In genomic region chr4:1368421-1369090, GRCh38 we compare ENCODE assay signal across 22 cellular contexts. TPM values are rescaled to one million over a fixed set of nuclear protein-coding genes. Genes with fewer than 3 reads are reported as not detected.
DNase-seq lines count a peak whose midpoint lies in the region; ATAC-seq and TF ChIP-seq lines count a peak whose summit lies in the region.
"Had no signal": no experiment of that assay in that cellular context is flagged by ENCODE, and none has a peak within 500 bp of the region (broad histone marks: within the 10 kb centered on the region; RNA-seq: fewer than 3 reads in every experiment).

No MANE protein-coding gene starts in this region.

- TF ChIP-seq CTCF in activated CD8-positive, alpha-beta T cell treated with anti-CD3 and anti-CD28 coated beads for 36 hours (IDR thresholded peaks at IDR 0.05) = no peak
- TF ChIP-seq CTCF in RWPE2 (IDR thresholded peaks at IDR 0.05; ENCODE audit: poor library complexity, severe bottlenecking) (no peak), sigmoid colon (IDR thresholded peaks at IDR 0.05) (no peak)

- H3K27ac Mint-ChIP-seq in activated CD8-positive, alpha-beta T cell treated with anti-CD3 and anti-CD28 coated beads, Interleukin-2, amount 10 ng/mL, durations not matched to agents 7 days and 5 days = no peak overlapping the region
- H3K27ac Mint-ChIP-seq in activated CD8-positive, alpha-beta T cell treated with anti-CD3 and anti-CD28 coated beads for 36 hours = no peak overlapping the region
- H3K27ac Mint-ChIP-seq: activated CD4-positive, alpha-beta memory T cell treated with anti-CD3 and anti-CD28 coated beads for 36 hours; CD4-positive, CD25-positive, alpha-beta regulatory T cell; T-cell had no signal

- no peak for DNase-seq in activated CD8-positive, alpha-beta T cell treated with anti-CD3 and anti-CD28 coated beads, Interleukin-2, amount 10 ng/mL, durations not matched to agents 7 days and 5 days
- DNase-seq in activated CD8-positive, alpha-beta T cell treated with anti-CD3 and anti-CD28 coated beads for 36 hours = no peak
- peak; percentile 40 for DNase-seq in RWPE2 (ENCODE audit: low spot score)
- DNase-seq in left colon = peak; percentile 1 to 22
- peak; percentile 54 for DNase-seq in sigmoid colon
- no peak for DNase-seq in Karpas-422
- DNase-seq in activated CD4-positive, alpha-beta T cell treated with anti-CD3 and anti-CD28 coated beads, Interleukin-2, amount 50 U/mL, for 48 hours = no peak
- no peak for DNase-seq in stimulated activated CD4-positive, alpha-beta T cell treated with anti-CD3 and anti-CD28 coated beads, Interleukin-2, amount 100 ng/mL, for 48 hours
- DNase-seq: activated CD4-positive, alpha-beta memory T cell treated with anti-CD3 and anti-CD28 coated beads for 36 hours; activated T-cell treated with anti-CD3 and anti-CD28 coated beads, Interleukin-2, amount 50 U/mL, for 4 hours; CD4-positive, CD25-positive, alpha-beta regulatory T cell; esophagus squamous epithelium; MM.1S; naive B cell; NCI-H226; stimulated activated naive CD4-positive, alpha-beta T cell; T-cell; trophoblast cell had no signal

- H3K9ac ChIP-seq in Karpas-422 (ENCODE audit: low read length) = no peak overlapping the region

- H3K9me3 Mint-ChIP-seq in activated CD8-positive, alpha-beta T cell treated with anti-CD3 and anti-CD28 coated beads, Interleukin-2, amount 10 ng/mL, durations not matched to agents 7 days and 5 days (ENCODE audit: insufficient read depth) = no peaks in the 10 kb centered on the region
- no peaks in the 10 kb centered on the region for H3K9me3 Mint-ChIP-seq in activated CD8-positive, alpha-beta T cell treated with anti-CD3 and anti-CD28 coated beads for 36 hours
- H3K9me3 Mint-ChIP-seq: activated CD4-positive, alpha-beta memory T cell treated with anti-CD3 and anti-CD28 coated beads for 36 hours; activated T-cell treated with anti-CD3 and anti-CD28 coated beads, Interleukin-2, amount 50 U/mL, for 4 hours; T-cell had no signal

- TF ChIP-seq POLR2A in sigmoid colon (IDR thresholded peaks at IDR 0.05) = no peak

- H3K27me3 ChIP-seq in RWPE2 (ENCODE audit: insufficient read depth, poor library complexity, severe bottlenecking) (no peaks in the 10 kb centered on the region), sigmoid colon (no peaks in the 10 kb centered on the region), Karpas-422 (ENCODE audit: low read length) (no peaks in the 10 kb centered on the region)
- H3K27me3 ChIP-seq: esophagus squamous epithelium had no signal

- no peak overlapping the region for H2AFZ ChIP-seq in Karpas-422 (ENCODE audit: low read length)

- no peaks in the 10 kb centered on the region for H3K9me2 ChIP-seq in Karpas-422 (replicated peaks; ENCODE audit: insufficient read depth, low read length)

- H3K36me3 ChIP-seq in RWPE2 (ENCODE audit: low read depth) (peaks cover 4% of the 10 kb centered on the region), sigmoid colon (peaks cover 0 to 57% (median 10%) of the 10 kb centered on the region in 4 donors), Karpas-422 (ENCODE audit: insufficient read depth, low read length) (no peaks in the 10 kb centered on the region)

- no peak overlapping the region for H3K4me3 Mint-ChIP-seq in activated CD8-positive, alpha-beta T cell treated with anti-CD3 and anti-CD28 coated beads, Interleukin-2, amount 10 ng/mL, durations not matched to agents 7 days and 5 days
- H3K4me3 Mint-ChIP-seq in activated CD8-positive, alpha-beta T cell treated with anti-CD3 and anti-CD28 coated beads for 36 hours = no peak overlapping the region
- H3K4me3 Mint-ChIP-seq: activated CD4-positive, alpha-beta memory T cell treated with anti-CD3 and anti-CD28 coated beads for 36 hours; activated T-cell treated with anti-CD3 and anti-CD28 coated beads, Interleukin-2, amount 50 U/mL, for 4 hours; CD4-positive, CD25-positive, alpha-beta regulatory T cell; naive B cell; T-cell had no signal

- no peaks in the 10 kb centered on the region for H3K79me2 ChIP-seq in Karpas-422 (ENCODE audit: low read length)

- intact Hi-C loops in activated CD8-positive, alpha-beta T cell treated with anti-CD3 and anti-CD28 coated beads for 36 hours (cut with micrococcal nuclease) = no loop called here
- intact Hi-C loops in left colon (cut with DNase I, micrococcal nuclease) = no loop called here
- intact Hi-C loops in sigmoid colon (cut with DNase I) = no loop called here

- H3K4me3 ChIP-seq in RWPE2 (ENCODE audit: severe bottlenecking) = no peak overlapping the region
- H3K4me3 ChIP-seq in sigmoid colon = no peak overlapping the region
- H3K4me3 ChIP-seq in Karpas-422 (ENCODE audit: low read length) = no peak overlapping the region
- H3K4me3 ChIP-seq: esophagus squamous epithelium, psoas muscle had no signal

- H3K4me1 ChIP-seq in RWPE2 (ENCODE audit: insufficient read depth, poor library complexity, severe bottlenecking) (no peaks in the 10 kb centered on the region), sigmoid colon (no peaks in the 10 kb centered on the region), Karpas-422 (ENCODE audit: low read length) (no peaks in the 10 kb centered on the region)
- H3K4me1 ChIP-seq: psoas muscle had no signal

- H3K27ac ChIP-seq in RWPE2 (ENCODE audit: poor library complexity, severe bottlenecking) (no peak overlapping the region), sigmoid colon (no peak overlapping the region), Karpas-422 (ENCODE audit: low read length) (no peak overlapping the region)
- H3K27ac ChIP-seq: esophagus squamous epithelium, psoas muscle, RWPE1 had no signal

- POLR2A ChIA-PET in activated CD8-positive, alpha-beta T cell treated with anti-CD3 and anti-CD28 coated beads, Interleukin-2, amount 10 ng/mL, durations not matched to agents 7 days and 5 days (lab: Charles Lee) = no interaction called here
- POLR2A ChIA-PET in activated CD8-positive, alpha-beta T cell treated with anti-CD3 and anti-CD28 coated beads for 36 hours (lab: Charles Lee) = no interaction called here

- H3K4me2 ChIP-seq in Karpas-422 (ENCODE audit: low read depth, low read length, poor library complexity, severe bottlenecking) = no peak overlapping the region

- CTCF ChIA-PET in activated CD8-positive, alpha-beta T cell treated with anti-CD3 and anti-CD28 coated beads, Interleukin-2, amount 10 ng/mL, durations not matched to agents 7 days and 5 days (lab: Charles Lee) = no interaction called here
- CTCF ChIA-PET in activated CD8-positive, alpha-beta T cell treated with anti-CD3 and anti-CD28 coated beads for 36 hours (lab: Charles Lee) = no interaction called here

- H3K36me3 Mint-ChIP-seq in activated CD8-positive, alpha-beta T cell treated with anti-CD3 and anti-CD28 coated beads, Interleukin-2, amount 10 ng/mL, durations not matched to agents 7 days and 5 days (ENCODE audit: low read depth) = no peaks in the 10 kb centered on the region
- peaks cover 9% of the 10 kb centered on the region for H3K36me3 Mint-ChIP-seq in activated CD8-positive, alpha-beta T cell treated with anti-CD3 and anti-CD28 coated beads for 36 hours (ENCODE audit: low read depth)

- no peaks in the 10 kb centered on the region for H3K4me1 Mint-ChIP-seq in activated CD8-positive, alpha-beta T cell treated with anti-CD3 and anti-CD28 coated beads, Interleukin-2, amount 10 ng/mL, durations not matched to agents 7 days and 5 days (ENCODE audit: low read depth)
- H3K4me1 Mint-ChIP-seq in activated CD8-positive, alpha-beta T cell treated with anti-CD3 and anti-CD28 coated beads for 36 hours (ENCODE audit: low read depth) = no peaks in the 10 kb centered on the region
- H3K4me1 Mint-ChIP-seq: CD4-positive, CD25-positive, alpha-beta regulatory T cell; T-cell had no signal

- no peak for TF ChIP-seq EP300 in sigmoid colon (IDR thresholded peaks at IDR 0.05)

- WGBS in sigmoid colon, 2 donors = 94 to 95% methylated on average over 24 of the region's 24 CpGs

- ATAC-seq in activated CD8-positive, alpha-beta T cell treated with anti-CD3 and anti-CD28 coated beads, Interleukin-2, amount 10 ng/mL, durations not matched to agents 7 days and 5 days = peak; percentile 19
- no peak for ATAC-seq in activated CD8-positive, alpha-beta T cell treated with anti-CD3 and anti-CD28 coated beads for 36 hours
- ATAC-seq in RWPE2 (ENCODE audit: low read depth) = no peak
- ATAC-seq in left colon = peak; percentile 11
- ATAC-seq: activated T-cell treated with anti-CD3 and anti-CD28 coated beads, Interleukin-2, amount 50 U/mL, for 4 hours; psoas muscle; T-cell had no signal

- no peaks in the 10 kb centered on the region for H4K20me1 ChIP-seq in Karpas-422 (ENCODE audit: insufficient read depth, low read depth, low read length)

- H3K27me3 Mint-ChIP-seq in activated CD8-positive, alpha-beta T cell treated with anti-CD3 and anti-CD28 coated beads, Interleukin-2, amount 10 ng/mL, durations not matched to agents 7 days and 5 days (ENCODE audit: low read depth) = no peaks in the 10 kb centered on the region
- H3K27me3 Mint-ChIP-seq in activated CD8-positive, alpha-beta T cell treated with anti-CD3 and anti-CD28 coated beads for 36 hours = no peaks in the 10 kb centered on the region
- H3K27me3 Mint-ChIP-seq: activated CD4-positive, alpha-beta memory T cell treated with anti-CD3 and anti-CD28 coated beads for 36 hours; CD4-positive, CD25-positive, alpha-beta regulatory T cell; naive B cell; T-cell had no signal

- H3K9me3 ChIP-seq in RWPE2 (ENCODE audit: severe bottlenecking) = no peaks in the 10 kb centered on the region
- H3K9me3 ChIP-seq in sigmoid colon = no peaks in the 10 kb centered on the region
- no peaks in the 10 kb centered on the region for H3K9me3 ChIP-seq in Karpas-422 (ENCODE audit: low read length)
- H3K9me3 ChIP-seq: esophagus squamous epithelium, psoas muscle had no signal

RNA-seq across cellular contexts. Expression of gene UVSSA, which starts 21.5 kb away (rescaled TPM):
- 10 to 100 TPM; 16.7 to 17.0 TPM for total RNA-seq in activated CD8-positive, alpha-beta T cell treated with anti-CD3 and anti-CD28 coated beads, Interleukin-2, amount 10 ng/mL, durations not matched to agents 7 days and 5 days
- total RNA-seq in activated CD8-positive, alpha-beta T cell treated with anti-CD3 and anti-CD28 coated beads for 36 hours = 10 to 100 TPM; 18.6 to 20.2 TPM
- total RNA-seq in left colon (10 to 100 TPM; 26.7 to 33.1 TPM), sigmoid colon (10 to 100 TPM in 2 of 4 donors, 1 to 10 TPM in 2; 7.1 to 17.4 (median 10.4) TPM)
- polyA plus RNA-seq in sigmoid colon = 10 to 100 TPM in 1 of 3 donors, 1 to 10 TPM in 2; 1.8 to 18.7 (median 4.6) TPM
- 12.4 and 16.2 TPM in 2 replicates for total RNA-seq in Karpas-422 (2014; rRNA removed; shearing (Covaris generic); ENCODE audit: low replicate concordance)

RNA-seq across cellular contexts. Expression of gene NKX1-1, which starts 37.7 kb away (rescaled TPM):
- total RNA-seq in activated CD8-positive, alpha-beta T cell treated with anti-CD3 and anti-CD28 coated beads, Interleukin-2, amount 10 ng/mL, durations not matched to agents 7 days and 5 days = not detected
- total RNA-seq in activated CD8-positive, alpha-beta T cell treated with anti-CD3 and anti-CD28 coated beads for 36 hours = not detected
- total RNA-seq in left colon (not detected), sigmoid colon (not detected)
- polyA plus RNA-seq in sigmoid colon = not detected
- not detected in 2 replicates for total RNA-seq in Karpas-422 (2014; rRNA removed; shearing (Covaris generic); ENCODE audit: low replicate concordance)
- total RNA-seq: activated CD4-positive, alpha-beta memory T cell treated with anti-CD3 and anti-CD28 coated beads for 36 hours; activated T-cell treated with anti-CD3 and anti-CD28 coated beads, Interleukin-2, amount 50 U/mL, for 4 hours; bronchial epithelial cell; CD4-positive, CD25-positive, alpha-beta regulatory T cell; esophagus squamous epithelium; glomerular endothelial cell; psoas muscle; T-cell had no signal
- polyA plus RNA-seq: CD4-positive, CD25-positive, alpha-beta regulatory T cell; psoas muscle had no signal

Comparison
In these comparisons a context has a peak if more than half of its experiments do, and no peak if none do; other contexts are left out.
1. ATAC-seq: peak in activated CD8-positive, alpha-beta T cell treated with anti-CD3 and anti-CD28 coated beads, Interleukin-2, amount 10 ng/mL, durations not matched to agents 7 days and 5 days (single experiment) and left colon (single experiment); none in activated CD8-positive, alpha-beta T cell treated with anti-CD3 and anti-CD28 coated beads for 36 hours (single experiment) and RWPE2 (single experiment).
2. DNase-seq: peak in RWPE2 (single experiment), left colon (2 of 2) and sigmoid colon (single experiment); none in activated CD8-positive, alpha-beta T cell treated with anti-CD3 and anti-CD28 coated beads, Interleukin-2, amount 10 ng/mL, durations not matched to agents 7 days and 5 days (single experiment), activated CD8-positive, alpha-beta T cell treated with anti-CD3 and anti-CD28 coated beads for 36 hours (single experiment), Karpas-422 (single experiment), activated CD4-positive, alpha-beta T cell treated with anti-CD3 and anti-CD28 coated beads, Interleukin-2, amount 50 U/mL, for 48 hours (0 of 2) and stimulated activated CD4-positive, alpha-beta T cell treated with anti-CD3 and anti-CD28 coated beads, Interleukin-2, amount 100 ng/mL, for 48 hours (0 of 2).